Comparison of ENCODE assay signal across 8 cellular contexts in genomic region chr7:26617066-26617465, GRCh38.
"Had no signal": no experiment of that assay in that cellular context is flagged by ENCODE, and none has a peak within 500 bp of the region (broad histone marks: within the 10 kb centered on the region; RNA-seq: fewer than 3 reads in every experiment).

No MANE protein-coding gene starts in this region.

- H3K9me3 ChIP-seq: HAP-1 had no signal

- H3K9ac ChIP-seq: GM23248 had no signal

- H3K4me1 ChIP-seq: HAP-1 had no signal

- H3K36me3 ChIP-seq: HAP-1 had no signal

- ATAC-seq: HepG2 had no signal

- H2AFZ ChIP-seq: GM23248 had no signal

- DNase-seq: GM23248, GOT3, H7, HFFc6, KBM-7 had no signal

- H3K4me3 ChIP-seq: GM23248, HAP-1 had no signal

- FAIRE-seq: HepG2 had no signal

- H3K27ac ChIP-seq: GM23248, HL-60 had no signal
